21 cellular contexts compared by ENCODE assay signal in genomic region chrY:8705636-8706300, GRCh38.
DNase-seq lines count a peak whose midpoint lies in the region; ATAC-seq, FAIRE-seq and TF ChIP-seq lines count a peak whose summit lies in the region.
"Had no signal": no experiment of that assay in that cellular context is flagged by ENCODE, and none has a peak within 500 bp of the region (broad histone marks: within the 10 kb centered on the region; RNA-seq: fewer than 3 reads in every experiment).

No MANE protein-coding gene starts in this region.

- H3K9me3 Mint-ChIP-seq in activated CD4-positive, alpha-beta T cell treated with anti-CD3 and anti-CD28 coated beads, Interleukin-2, amount 10 ng/mL, durations not matched to agents 24 days and 14 days, result no peaks in the 10 kb centered on the region
- H3K9me3 Mint-ChIP-seq: CD4-positive, alpha-beta memory T cell had no signal

- H3K4me1 Mint-ChIP-seq in activated CD4-positive, alpha-beta T cell treated with anti-CD3 and anti-CD28 coated beads, Interleukin-2, amount 10 ng/mL, durations not matched to agents 24 days and 14 days, result no peaks in the 10 kb centered on the region
- H3K4me1 Mint-ChIP-seq: CD4-positive, alpha-beta memory T cell had no signal

- FAIRE-seq in bronchial epithelial cell (lab: Jason Lieb, UNC), result no peak
- FAIRE-seq: A204.1, D721Med, GM12892, H54 had no signal

- no peaks in the 10 kb centered on the region for H3K36me3 ChIP-seq in bronchial epithelial cell (ENCODE audit: control insufficient read depth, insufficient read depth, low read length)
- no peaks in the 10 kb centered on the region for H3K36me3 ChIP-seq in heart left ventricle
- no peaks in the 10 kb centered on the region for H3K36me3 ChIP-seq in uterus
- H3K36me3 ChIP-seq: BE2C had no signal

- peak; percentile 3 for DNase-seq in HT1080 (ENCODE audit: low read depth)
- DNase-seq in bronchial epithelial cell (ENCODE audit: low read depth), result peak; percentile 5
- DNase-seq in glomerular visceral epithelial cell (ENCODE audit: extremely low spot score), result peak; percentile 81
- DNase-seq in heart left ventricle, result no peak
- no peak for DNase-seq in posterior vena cava (ENCODE audit: low spot score)
- no peak for DNase-seq in activated CD4-positive, alpha-beta T cell treated with anti-CD3 and anti-CD28 coated beads, Interleukin-2, amount 10 ng/mL, durations not matched to agents 24 days and 14 days
- no peak for DNase-seq in uterus
- DNase-seq: BE2C; CD4-positive, alpha-beta memory T cell; DMS153; DMS79 treated with DMSO at 0.1 percent for 48 hours; EL; GDM1; GM23248; IMR-90 had no signal

- H3K27me3 ChIP-seq in bronchial epithelial cell (ENCODE audit: control insufficient read depth, insufficient read depth, low read length) (no peaks in the 10 kb centered on the region), heart left ventricle (no peaks in the 10 kb centered on the region), uterus (no peaks in the 10 kb centered on the region)
- H3K27me3 ChIP-seq: BE2C had no signal

- no peaks in the 10 kb centered on the region for H3K9me3 ChIP-seq in heart left ventricle
- H3K9me3 ChIP-seq in uterus, result no peaks in the 10 kb centered on the region
- H3K9me3 ChIP-seq: BE2C had no signal

- H3K4me3 Mint-ChIP-seq in activated CD4-positive, alpha-beta T cell treated with anti-CD3 and anti-CD28 coated beads, Interleukin-2, amount 10 ng/mL, durations not matched to agents 24 days and 14 days, result no peak overlapping the region
- H3K4me3 Mint-ChIP-seq: CD4-positive, alpha-beta memory T cell had no signal

- intact Hi-C loops in heart left ventricle (cut with DNase I) (no loop called here), posterior vena cava (cut with DNase I) (no loop called here), uterus (cut with DNase I; ENCODE audit: low total_unique reads) (no loop called here)
- intact Hi-C loops in activated CD4-positive, alpha-beta T cell treated with anti-CD3 and anti-CD28 coated beads, Interleukin-2, amount 10 ng/mL, durations not matched to agents 24 days and 14 days (cut with micrococcal nuclease), result no loop called here

- H3K36me3 Mint-ChIP-seq in activated CD4-positive, alpha-beta T cell treated with anti-CD3 and anti-CD28 coated beads, Interleukin-2, amount 10 ng/mL, durations not matched to agents 24 days and 14 days (ENCODE audit: low read depth), result no peaks in the 10 kb centered on the region
- H3K36me3 Mint-ChIP-seq: CD4-positive, alpha-beta memory T cell had no signal

- TF ChIP-seq CTCF in bronchial epithelial cell (IDR thresholded peaks at IDR 0.05; ENCODE audit: insufficient read depth, low read length, severe bottlenecking) (no peak), heart left ventricle (IDR thresholded peaks at IDR 0.05) (no peak), uterus (IDR thresholded peaks at IDR 0.05) (no peak)

- no peak for ATAC-seq in heart left ventricle
- ATAC-seq: HCT116 had no signal

- no peak overlapping the region for H3K27ac ChIP-seq in heart left ventricle
- H3K27ac ChIP-seq in uterus, result no peak overlapping the region
- H3K27ac ChIP-seq: C4-2B, GM23248 had no signal

- WGBS in heart left ventricle, 4 donors, result 73 to 74% methylated on average over 8 of the region's 8 CpGs; no CpG with 5 or more reads in 2 of the 4 donors

- no peak for TF ChIP-seq POLR2A in heart left ventricle (IDR thresholded peaks at IDR 0.05)
- TF ChIP-seq POLR2A in uterus (IDR thresholded peaks at IDR 0.05), result no peak

- H3K4me3 ChIP-seq in bronchial epithelial cell (ENCODE audit: low read depth, low read length), result no peak overlapping the region
- no peak overlapping the region for H3K4me3 ChIP-seq in heart left ventricle
- H3K4me3 ChIP-seq in uterus, result no peak overlapping the region
- H3K4me3 ChIP-seq: GM23248 had no signal

- H3K27ac Mint-ChIP-seq in activated CD4-positive, alpha-beta T cell treated with anti-CD3 and anti-CD28 coated beads, Interleukin-2, amount 10 ng/mL, durations not matched to agents 24 days and 14 days, result no peak overlapping the region
- H3K27ac Mint-ChIP-seq: CD4-positive, alpha-beta memory T cell had no signal

- H3K4me1 ChIP-seq in heart left ventricle (no peaks in the 10 kb centered on the region), uterus (no peaks in the 10 kb centered on the region)
- H3K4me1 ChIP-seq: BE2C had no signal

- H3K27me3 Mint-ChIP-seq in activated CD4-positive, alpha-beta T cell treated with anti-CD3 and anti-CD28 coated beads, Interleukin-2, amount 10 ng/mL, durations not matched to agents 24 days and 14 days, result no peaks in the 10 kb centered on the region
- H3K27me3 Mint-ChIP-seq: CD4-positive, alpha-beta memory T cell had no signal

Comparison
In these comparisons a context has a peak if more than half of its experiments do, and no peak if none do; other contexts are left out.
1. DNase-seq: peak in HT1080 (single experiment), bronchial epithelial cell (single experiment) and glomerular visceral epithelial cell (single experiment); none in heart left ventricle (0 of 5), posterior vena cava (single experiment), activated CD4-positive, alpha-beta T cell treated with anti-CD3 and anti-CD28 coated beads, Interleukin-2, amount 10 ng/mL, durations not matched to agents 24 days and 14 days (single experiment) and uterus (0 of 2).